8 cellular contexts compared by ENCODE assay signal in genomic region chr18:46073474-46074331, GRCh38.
DNase-seq lines count a peak whose midpoint lies in the region; ATAC-seq and TF ChIP-seq lines count a peak whose summit lies in the region.

No MANE protein-coding gene starts in this region.

- H3K9me3 Mint-ChIP-seq in nephron = no peaks in the 10 kb centered on the region

- peaks cover 12% of the 10 kb centered on the region for H3K36me3 Mint-ChIP-seq in nephron (ENCODE audit: low read depth)

- H3K4me3 Mint-ChIP-seq in nephron = peak overlapping the region; percentile 37 to 46 (median 39)

- H3K27me3 Mint-ChIP-seq in nephron (ENCODE audit: low read depth) = no peaks in the 10 kb centered on the region

- no peak overlapping the region for H3K27ac Mint-ChIP-seq in nephron

- no peaks in the 10 kb centered on the region for H3K4me1 Mint-ChIP-seq in nephron

- TF ChIP-seq CTCF in nephron (IDR thresholded peaks at IDR 0.05; ENCODE audit: unreplicated experiment in 3 of 3) = peak; percentile 64 to 73 (median 70)

- DNase-seq in DMS153 (lab: John Stamatoyannopoulos, UW) = peak; percentile 20
- peak; percentile 46 for DNase-seq in NCI-H774 (lab: John Stamatoyannopoulos, UW)
- DNase-seq in activated CD8-positive, alpha-beta memory T cell treated with anti-CD3 and anti-CD28 coated beads, Interleukin-2, amount 50 U/mL, for 4 hours = peak; percentile 49
- peak; percentile 48 for DNase-seq in fibroblast of gingiva (ENCODE audit: low read depth)

- ATAC-seq in HG02885 (IDR thresholded peaks at IDR 0.05; ENCODE audit: poor library complexity, unreplicated experiment) = peak; percentile 45
- no peak for ATAC-seq in HG03025 (IDR thresholded peaks at IDR 0.05; ENCODE audit: low FRiP score, unreplicated experiment)
- no peak for ATAC-seq in GM19455 (IDR thresholded peaks at IDR 0.05; ENCODE audit: unreplicated experiment)
